In genomic region chr11:26297179-26297970, GRCh38 we compare ENCODE assay signal across 8 cellular contexts. TPM values are rescaled to one million over a fixed set of nuclear protein-coding genes. Genes with fewer than 3 reads are reported as not detected.
A peak's percentile ranks its signal among the peaks of the same experiment; 100 is the strongest.
DNase-seq lines count a peak whose midpoint lies in the region; ATAC-seq, FAIRE-seq and TF ChIP-seq lines count a peak whose summit lies in the region.

No MANE protein-coding gene starts in this region.

- DNase-seq in GM12892 (ENCODE audit: insufficient read length) = no peak
- DNase-seq in NCI-H2029 treated with DMSO at 0.1 percent for 48 hours (lab: John Stamatoyannopoulos, UW) = peak; percentile 8
- no peak for DNase-seq in WTC11 (ENCODE audit: low spot score)
- DNase-seq in right atrium auricular region (ENCODE audit: low spot score) = no peak
- peak; percentile 38 for DNase-seq in stromal cell of bone marrow (ENCODE audit: low read depth)

- H3K27ac Mint-ChIP-seq in WTC11 = peak overlapping the region; percentile 60

- no peaks in the 10 kb centered on the region for H3K4me1 ChIP-seq in right atrium auricular region

- H3K4me1 Mint-ChIP-seq in WTC11 = peaks cover 6% of the 10 kb centered on the region

- ATAC-seq in HG02852 (IDR thresholded peaks at IDR 0.05; ENCODE audit: unreplicated experiment) (peak; percentile 66), WTC11 (peak; percentile 59), HG03571 (IDR thresholded peaks at IDR 0.05; ENCODE audit: unreplicated experiment) (no peak)

- H3K27ac ChIP-seq in right atrium auricular region = no peak overlapping the region

- no peaks in the 10 kb centered on the region for H3K9me3 Mint-ChIP-seq in WTC11

- H3K27me3 Mint-ChIP-seq in WTC11 (ENCODE audit: low read depth) = no peaks in the 10 kb centered on the region; the same call in 1 of the 2 replicates

- FAIRE-seq in A204.1 (lab: Jason Lieb, UNC) = peak; percentile 11
- FAIRE-seq in GM12892 (lab: Jason Lieb, UNC) = peak; percentile 93

- H3K27me3 ChIP-seq in right atrium auricular region = no peaks in the 10 kb centered on the region

- no peaks in the 10 kb centered on the region for H3K36me3 ChIP-seq in right atrium auricular region

- CTCF ChIA-PET in WTC11 (lab: Charles Lee) = interaction anchor here (0.5 to 1.2 kb wide), 2 partner anchors 13 to 205 kb away, joined by 4 to 7 read pairs; no protein-coding TSS in a partner anchor

- H3K4me3 ChIP-seq in right atrium auricular region = no peak overlapping the region

- H3K9me3 ChIP-seq in right atrium auricular region = no peaks in the 10 kb centered on the region

- H3K4me3 Mint-ChIP-seq in WTC11 = no peak overlapping the region

- no peak for TF ChIP-seq POLR2A in GM12892 (IDR thresholded peaks at IDR 0.05; ENCODE audit: low read depth, low read length)

- POLR2A ChIA-PET in WTC11 (lab: Charles Lee) = no interaction called here

- no peaks in the 10 kb centered on the region for H3K36me3 Mint-ChIP-seq in WTC11

- peak; percentile 62; the same call in 1 of the 2 replicates for TF ChIP-seq CTCF in WTC11 (IDR thresholded peaks at IDR 0.05)
- TF ChIP-seq CTCF in right atrium auricular region (IDR thresholded peaks at IDR 0.05) = peak; percentile 28 to 64

TF ChIP-seq in WTC11, 78 proteins besides CTCF, POLR2A, EP300 and RAD21:
- TF ChIP-seq PREB (CRISPR knock-in tag; IDR thresholded peaks at IDR 0.05; ENCODE audit: borderline replicate concordance) (no peak), IRF2 (CRISPR knock-in tag; IDR thresholded peaks at IDR 0.05; ENCODE audit: borderline replicate concordance, low read depth) (no peak), OVOL2 (CRISPR knock-in tag; IDR thresholded peaks at IDR 0.05; ENCODE audit: borderline replicate concordance) (no peak), ZNF671 (CRISPR knock-in tag; IDR thresholded peaks at IDR 0.05) (no peak), ESRRA (CRISPR knock-in tag; IDR thresholded peaks at IDR 0.05; ENCODE audit: borderline replicate concordance) (no peak), GTF2I (CRISPR knock-in tag; conservative IDR thresholded peaks at IDR 0.05) (no peak), E2F4 (CRISPR knock-in tag; IDR thresholded peaks at IDR 0.05; ENCODE audit: borderline replicate concordance, low read depth) (no peak), CREB1 (CRISPR knock-in tag; IDR thresholded peaks at IDR 0.05) (no peak), ZNF263 (CRISPR knock-in tag; IDR thresholded peaks at IDR 0.05; ENCODE audit: low read depth) (no peak), IRF1 (CRISPR knock-in tag; IDR thresholded peaks at IDR 0.05) (no peak), TEAD1 (CRISPR knock-in tag; IDR thresholded peaks at IDR 0.05) (no peak), ATF6 (CRISPR knock-in tag; IDR thresholded peaks at IDR 0.05) (no peak), KAT7 (CRISPR knock-in tag; IDR thresholded peaks at IDR 0.05; ENCODE audit: borderline replicate concordance) (no peak), USF1 (CRISPR knock-in tag; IDR thresholded peaks at IDR 0.05) (no peak), GABPB1 (CRISPR knock-in tag; IDR thresholded peaks at IDR 0.05) (no peak)

RNA-seq across cellular contexts. Expression of gene ANO3, which starts 34.6 kb away (rescaled TPM):
- 0.47 TPM for polyA plus RNA-seq in GM12892 (2012; ENCODE audit: missing spikeins)
- total RNA-seq in WTC11 (2021) (0.05 to 0.11 TPM in 2 of 3 replicates, not detected in the other), right atrium auricular region (under 1 TPM in 1 of 2 donors, not detected in 1; 0.16 TPM)

Comparison
In these comparisons a context has a peak if more than half of its experiments do, and no peak if none do; other contexts are left out.
1. DNase-seq: peak in NCI-H2029 treated with DMSO at 0.1 percent for 48 hours (single experiment) and stromal cell of bone marrow (single experiment); none in GM12892 (single experiment), WTC11 (single experiment) and right atrium auricular region (single experiment).